8 cellular contexts compared by ENCODE assay signal in genomic region chr3:111539351-111540331, GRCh38. TPM values are rescaled to one million over a fixed set of nuclear protein-coding genes. Genes with fewer than 3 reads are reported as not detected.
DNase-seq lines count a peak whose midpoint lies in the region; ATAC-seq and TF ChIP-seq lines count a peak whose summit lies in the region.

No MANE protein-coding gene starts in this region.

- H3K4me3 ChIP-seq in SK-N-SH (ENCODE audit: low read depth in 2 of 2, low read length in 1 of 2) = no peak overlapping the region
- H3K4me3 ChIP-seq in lower leg skin (ENCODE audit: low read depth, poor library complexity, severe bottlenecking) = no peak overlapping the region

- no peaks in the 10 kb centered on the region for H3K9me3 ChIP-seq in SK-N-SH

- peaks cover 0 to 10% of the 10 kb centered on the region in 2 experiments; a peak in 3 of 4 replicates for H3K4me1 ChIP-seq in SK-N-SH (ENCODE audit: control insufficient read depth in 1 of 2, insufficient read depth in 2 of 2, low read depth in 1 of 2, low read length in 1 of 2)

- whole genome bisulfite sequencing in SK-N-SH (ENCODE audit: low lambda C conversion rate) = 28% methylated on average over 10 of the region's 10 CpGs
- WGBS in lower leg skin, 2 donors = 35% methylated on average over 10 of the region's 10 CpGs

- no peaks in the 10 kb centered on the region for H4K20me1 ChIP-seq in SK-N-SH (ENCODE audit: insufficient read depth)

- intact Hi-C loops in lower leg skin (cut with DNase I; ENCODE audit: low total_unique reads) = no loop called here

- H3K27ac ChIP-seq in SK-N-SH (ENCODE audit: low read depth in 2 of 2, low read length in 1 of 2) = no peak overlapping the region

- no peaks in the 10 kb centered on the region for H3K36me3 ChIP-seq in SK-N-SH (replicated peaks in 1 of 2; ENCODE audit: control insufficient read depth in 1 of 2, insufficient read depth in 2 of 2, low read length in 1 of 2)

- TF ChIP-seq POLR2A in lower leg skin (IDR thresholded peaks at IDR 0.05) = no peak

- H3F3A ChIP-seq in SK-N-SH (replicated peaks; ENCODE audit: insufficient read depth) = no peaks in the 10 kb centered on the region

- TF ChIP-seq EP300 in SK-N-SH (IDR thresholded peaks at IDR 0.05; ENCODE audit: borderline replicate concordance in 1 of 2, low read depth in 1 of 2, low read length in 1 of 2) = no peak

- H3K4me2 ChIP-seq in SK-N-SH = 0 out of 2 replicates have a peak overlapping the region, but pooled peaks have one; percentile 8

- peak overlapping the region; percentile 79 for H2AFZ ChIP-seq in SK-N-SH (ENCODE audit: low read depth)

- DNase-seq in EL (peak; percentile 64), HPDE6-E6E7 (ENCODE audit: extremely low spot score) (peak; percentile 79), SK-N-SH (peak; percentile 60), inferior parietal cortex (ENCODE audit: extremely low spot score) (peak; percentile 52), lower leg skin (ENCODE audit: low spot score in 2 of 2) (no peak)
- peak; percentile 25 for DNase-seq in activated naive CD8-positive, alpha-beta T cell treated with anti-CD3 and anti-CD28 coated beads, Interleukin-2, amount 50 U/mL, for 16 hours (ENCODE audit: low read depth, low spot score)
- peak; percentile 46 for DNase-seq in stimulated activated CD4-positive, alpha-beta T cell treated with anti-CD3 and anti-CD28 coated beads, Interleukin-2, amount 100 ng/mL, for 4 hours (ENCODE audit: low read depth)

- no peaks in the 10 kb centered on the region for H3K79me2 ChIP-seq in SK-N-SH (ENCODE audit: insufficient read depth)

- H3K9ac ChIP-seq in SK-N-SH = no peak overlapping the region

- no peaks in the 10 kb centered on the region for H3K27me3 ChIP-seq in SK-N-SH (ENCODE audit: insufficient read depth)

- POLR2A ChIA-PET in SK-N-SH (lab: Yijun Ruan, JAX) = no interaction called here

- ATAC-seq in GM21447 (IDR thresholded peaks at IDR 0.05; ENCODE audit: unreplicated experiment) = peak; percentile 71

- CTCF ChIA-PET in SK-N-SH (lab: Yijun Ruan, JAX) = interaction anchor here (0.6 to 1.8 kb wide), 10 partner anchors 11 to 1225 kb away, joined by 3 to 7 read pairs (median 3); no protein-coding TSS in a partner anchor

- H3K9me2 ChIP-seq in SK-N-SH = no peaks in the 10 kb centered on the region

- peak; percentile 95 for TF ChIP-seq RAD21 in SK-N-SH (IDR thresholded peaks at IDR 0.05; ENCODE audit: low read length)

- peak; percentile 84 for TF ChIP-seq CTCF in SK-N-SH (IDR thresholded peaks at IDR 0.05)
- no peak for TF ChIP-seq CTCF in lower leg skin (IDR thresholded peaks at IDR 0.05)

TF ChIP-seq in SK-N-SH, 30 proteins besides CTCF, POLR2A, EP300 and RAD21:
- TF ChIP-seq SMC3 (IDR thresholded peaks at IDR 0.05; ENCODE audit: low read depth, low read length) (peak; percentile 87), RCOR1 (IDR thresholded peaks at IDR 0.05; ENCODE audit: low read length) (no peak)

RNA-seq across cellular contexts. Expression of gene CD96, which starts 2.4 kb away (rescaled TPM):
- polyA plus RNA-seq in SK-N-SH (2012; rRNA removed) = 0.02 and 0.06 TPM in 2 replicates
- 0.03 and 0.05 TPM in 2 replicates for polyA plus RNA-seq in SK-N-SH (2012; cell fraction: cytosol; rRNA removed)
- 0.01 TPM in 1 of 2 replicates, not detected in the other for polyA plus RNA-seq in SK-N-SH (2012; cell fraction: nucleus; rRNA removed)
- total RNA-seq in lower leg skin = 1 to 10 TPM in 1 of 4 donors, under 1 TPM in 3; 0.27 to 2.1 (median 0.72) TPM

RNA-seq across cellular contexts. Expression of gene ZBED2, which starts 55.5 kb away (rescaled TPM):
- polyA plus RNA-seq in SK-N-SH (2012; rRNA removed) = 0.76 and 1.3 TPM in 2 replicates
- 1.3 and 1.4 TPM in 2 replicates for polyA plus RNA-seq in SK-N-SH (2012; cell fraction: cytosol; rRNA removed)
- 0.47 and 0.83 TPM in 2 replicates for polyA plus RNA-seq in SK-N-SH (2012; cell fraction: nucleus; rRNA removed)
- 1 to 10 TPM in 1 of 4 donors, under 1 TPM in 2, not detected in 1; 0.49 to 1.9 (median 0.84) TPM for total RNA-seq in lower leg skin

Comparison
In these comparisons a context has a peak if more than half of its experiments do, and no peak if none do; other contexts are left out.
1. DNase-seq: peak in EL (single experiment), HPDE6-E6E7 (single experiment), SK-N-SH (single experiment), activated naive CD8-positive, alpha-beta T cell treated with anti-CD3 and anti-CD28 coated beads, Interleukin-2, amount 50 U/mL, for 16 hours (single experiment), inferior parietal cortex (single experiment) and stimulated activated CD4-positive, alpha-beta T cell treated with anti-CD3 and anti-CD28 coated beads, Interleukin-2, amount 100 ng/mL, for 4 hours (single experiment); none in lower leg skin (0 of 2).